ENCODE assay signal across 13 cellular contexts in genomic region chr6:36117639-36118549, GRCh38.
DNase-seq lines count a peak whose midpoint lies in the region; ATAC-seq and TF ChIP-seq lines count a peak whose summit lies in the region.
"Had no signal": no experiment of that assay in that cellular context is flagged by ENCODE, and none has a peak within 500 bp of the region (broad histone marks: within the 10 kb centered on the region; RNA-seq: fewer than 3 reads in every experiment).

No MANE protein-coding gene starts in this region.

- no peak for TF ChIP-seq CTCF in HL-60 (IDR thresholded peaks at IDR 0.05; ENCODE audit: insufficient read depth, low read length)

- H3K27me3 Mint-ChIP-seq in activated naive CD8-positive, alpha-beta T cell: no peaks in the 10 kb centered on the region

- no peak for ATAC-seq in HG02870 (IDR thresholded peaks at IDR 0.05; ENCODE audit: unreplicated experiment)

- no peaks in the 10 kb centered on the region for H3K9me3 Mint-ChIP-seq in activated naive CD8-positive, alpha-beta T cell (ENCODE audit: low read depth)

- 0 out of 22 replicates have a peak overlapping the region, but pooled peaks of 1 of the 11 experiments have one; percentile 6 for H3K9ac ChIP-seq in BLaER1 treated with 17β-estradiol and CSF1 and Interleukin-3, amounts not matched to agents 10 nM and 100 nM
- H3K9ac ChIP-seq in mucosa of rectum (ENCODE audit: low read depth in 1 of 2, low read length in 2 of 2): no peak overlapping the region

- H3K27ac ChIP-seq in BLaER1 treated with 17β-estradiol and CSF1 and Interleukin-3, amounts not matched to agents 10 nM and 100 nM: peak overlapping the region in 10 of 11 experiments; percentile 14 to 88 (median 84); a peak in 13 of 22 replicates
- H3K27ac ChIP-seq in HL-60 (replicated peaks) (peak overlapping the region; percentile 17; the same call in 1 of the 2 replicates), mucosa of rectum (ENCODE audit: low read depth in 2 of 2, low read length in 2 of 2) (peak overlapping the region; percentile 43 to 53)
- H3K27ac ChIP-seq: foreskin keratinocyte had no signal

- H3K4me3 ChIP-seq in BLaER1 treated with 17β-estradiol and CSF1 and Interleukin-3, amounts not matched to agents 10 nM and 100 nM: no peak overlapping the region
- H3K4me3 ChIP-seq in HL-60 (replicated peaks; ENCODE audit: insufficient read depth, low read length): no peak overlapping the region
- no peak overlapping the region for H3K4me3 ChIP-seq in mucosa of rectum (ENCODE audit: low read length in 2 of 2)

- peak overlapping the region; percentile 68 for H3K27ac Mint-ChIP-seq in activated naive CD8-positive, alpha-beta T cell

- no peaks in the 10 kb centered on the region for H3K27me3 ChIP-seq in BLaER1 treated with 17β-estradiol and CSF1 and Interleukin-3, amounts not matched to agents 10 nM and 100 nM
- no peaks in the 10 kb centered on the region for H3K27me3 ChIP-seq in HL-60 (ENCODE audit: insufficient read depth, poor library complexity, severe bottlenecking)
- H3K27me3 ChIP-seq in mucosa of rectum (ENCODE audit: control insufficient read depth in 2 of 2, insufficient read depth in 2 of 2, low read length in 2 of 2): no peaks in the 10 kb centered on the region
- H3K27me3 ChIP-seq: foreskin keratinocyte had no signal

- H3K36me3 Mint-ChIP-seq in activated naive CD8-positive, alpha-beta T cell: peaks cover 5% of the 10 kb centered on the region

- H4K20me1 ChIP-seq in BLaER1 treated with 17β-estradiol and CSF1 and Interleukin-3, amounts not matched to agents 10 nM and 100 nM: peaks cover 0 to 9% (median 0%) of the 10 kb centered on the region in 11 experiments; a peak in 2 of 22 replicates

- H3K4me1 ChIP-seq in BLaER1 treated with 17β-estradiol and CSF1 and Interleukin-3, amounts not matched to agents 10 nM and 100 nM: peaks cover 87 to 100% (median 99%) of the 10 kb centered on the region in 10 experiments
- peaks cover 31 to 41% of the 10 kb centered on the region in 2 donors for H3K4me1 ChIP-seq in mucosa of rectum (ENCODE audit: control insufficient read depth in 2 of 2, insufficient read depth in 2 of 2, low read length in 2 of 2)

- H3K4me1 Mint-ChIP-seq in activated naive CD8-positive, alpha-beta T cell (ENCODE audit: low read depth): peaks cover 94% of the 10 kb centered on the region

- POLR2A ChIA-PET in HEK293T (lab: Yijun Ruan, JAX): no interaction called here

- peak overlapping the region; percentile 59 for H3K4me3 Mint-ChIP-seq in activated naive CD8-positive, alpha-beta T cell

- DNase-seq in HL-60 (ENCODE audit: low read depth in 1 of 2, low spot score in 1 of 2) (no peak), NCI-H1105 treated with DMSO at 0.1 percent for 48 hours (lab: John Stamatoyannopoulos, UW) (no peak), HEK293T (ENCODE audit: extremely low spot score) (no peak), midbrain (lab: John Stamatoyannopoulos, UW) (no peak)
- DNase-seq: EL, foreskin keratinocyte, NCI-H1694 treated with DMSO at 0.1 percent for 48 hours, NCI-H526 treated with DMSO at 0.1 percent for 48 hours, retina had no signal

- CTCF ChIA-PET in HEK293T (lab: Yijun Ruan, JAX): no interaction called here

- no peaks in the 10 kb centered on the region for H3K9me3 ChIP-seq in BLaER1 treated with 17β-estradiol and CSF1 and Interleukin-3, amounts not matched to agents 10 nM and 100 nM (replicated peaks in 1 of 11)
- no peaks in the 10 kb centered on the region for H3K9me3 ChIP-seq in mucosa of rectum (ENCODE audit: control insufficient read depth in 2 of 2, low read length in 2 of 2)

- peaks cover 0 to 23% (median 5%) of the 10 kb centered on the region in 11 experiments; a peak in 10 of 22 replicates for H3K36me3 ChIP-seq in BLaER1 treated with 17β-estradiol and CSF1 and Interleukin-3, amounts not matched to agents 10 nM and 100 nM
- H3K36me3 ChIP-seq in mucosa of rectum (ENCODE audit: control insufficient read depth in 2 of 2, insufficient read depth in 2 of 2, low read length in 2 of 2): peaks cover 0 to 4% of the 10 kb centered on the region in 2 donors

- H3K4me2 ChIP-seq in BLaER1 treated with 17β-estradiol and CSF1 and Interleukin-3, amounts not matched to agents 10 nM and 100 nM: peak overlapping the region; percentile 52 to 98 (median 94)

TF ChIP-seq in HEK293T, 16 proteins besides CTCF, POLR2A, EP300 and RAD21:
- TF ChIP-seq TARDBP (IDR thresholded peaks at IDR 0.05): no peak
- TF ChIP-seq ARNT (IDR thresholded peaks at IDR 0.05): no peak
- no peak for TF ChIP-seq FOXA1 (IDR thresholded peaks at IDR 0.05)
- no peak for TF ChIP-seq SUZ12 (IDR thresholded peaks at IDR 0.05)
- TF ChIP-seq L3MBTL2 (conservative IDR thresholded peaks at IDR 0.05): no peak
- no peak for TF ChIP-seq PKNOX1 (IDR thresholded peaks at IDR 0.05)
- TF ChIP-seq LEF1 (IDR thresholded peaks at IDR 0.05; ENCODE audit: borderline replicate concordance): no peak

Comparison
In these comparisons a context has a peak if more than half of its experiments do, and no peak if none do; other contexts are left out.
1. H3K27ac ChIP-seq: peak in every context shown above with its lines; median percentile 84 in BLaER1 treated with 17β-estradiol and CSF1 and Interleukin-3, amounts not matched to agents 10 nM and 100 nM; 48 in mucosa of rectum; 17 in HL-60.